ENCODE assay signal across 10 cellular contexts in genomic region chr5:169945831-169946261, GRCh38. TPM values are rescaled to one million over a fixed set of nuclear protein-coding genes. Genes with fewer than 3 reads are reported as not detected.
DNase-seq lines count a peak whose midpoint lies in the region; ATAC-seq and TF ChIP-seq lines count a peak whose summit lies in the region.
"Had no signal": no experiment of that assay in that cellular context is flagged by ENCODE, and none has a peak within 500 bp of the region (broad histone marks: within the 10 kb centered on the region; RNA-seq: fewer than 3 reads in every experiment).

No MANE protein-coding gene starts in this region.

- DNase-seq in H7 (peak; percentile 32), adipocyte (ENCODE audit: low read depth) (peak; percentile 73), left ventricle myocardium superior (peak; percentile 41), sigmoid colon (peak; percentile 66), GM13976 (ENCODE audit: low spot score) (no peak), 8988T (no peak), DMS 273 (lab: John Stamatoyannopoulos, UW; ENCODE audit: unreplicated experiment) (no peak)

- TF ChIP-seq POLR2A in sigmoid colon (IDR thresholded peaks at IDR 0.05): no peak

- TF ChIP-seq CTCF in sigmoid colon (IDR thresholded peaks at IDR 0.05) (no peak), GM13976 (IDR thresholded peaks at IDR 0.05; ENCODE audit: borderline replicate concordance, control extremely low read depth, extremely low read depth, insufficient read depth, missing control alignments) (no peak)

- H3K9ac ChIP-seq in adipocyte (ENCODE audit: low read length): peak overlapping the region; percentile 73

- H3K4me3 ChIP-seq in H7 (ENCODE audit: insufficient read depth, low read depth, low read length): no peak overlapping the region
- peak overlapping the region; percentile 33 for H3K4me3 ChIP-seq in adipocyte (ENCODE audit: low read length)
- H3K4me3 ChIP-seq in sigmoid colon: no peak overlapping the region
- H3K4me3 ChIP-seq: tibial nerve had no signal

- no peaks in the 10 kb centered on the region for H3K9me3 ChIP-seq in adipocyte (ENCODE audit: control insufficient read depth, low read length)
- no peaks in the 10 kb centered on the region for H3K9me3 ChIP-seq in sigmoid colon
- H3K9me3 ChIP-seq: tibial nerve had no signal

- no peak for TF ChIP-seq EP300 in sigmoid colon (IDR thresholded peaks at IDR 0.05)

- in situ Hi-C loops in GM13976 (cut with MboI; ENCODE audit: low sequenced_read_pairs, unreplicated experiment): no loop called here

- no peaks in the 10 kb centered on the region for H3K27me3 ChIP-seq in H7 (ENCODE audit: control insufficient read depth, insufficient read depth, low read length)
- H3K27me3 ChIP-seq in adipocyte (replicated peaks; ENCODE audit: control insufficient read depth, insufficient read depth, low read length): no peaks in the 10 kb centered on the region
- H3K27me3 ChIP-seq in sigmoid colon: no peaks in the 10 kb centered on the region
- H3K27me3 ChIP-seq: tibial nerve had no signal

- intact Hi-C loops in left ventricle myocardium superior (cut with micrococcal nuclease): no loop called here
- intact Hi-C loops in sigmoid colon (cut with DNase I): no loop called here

- ATAC-seq in left ventricle myocardium superior (peak; percentile 86), HG03457 (IDR thresholded peaks at IDR 0.05; ENCODE audit: unreplicated experiment) (no peak)

- WGBS in sigmoid colon, 2 donors: 20 to 40% methylated on average over 3 of the region's 3 CpGs

- H3K4me1 ChIP-seq in adipocyte (ENCODE audit: control insufficient read depth, insufficient read depth, low read length) (peaks cover 37% of the 10 kb centered on the region), sigmoid colon (no peaks in the 10 kb centered on the region)

- H3K36me3 ChIP-seq in H7 (replicated peaks; ENCODE audit: control insufficient read depth, insufficient read depth, low read length): no peaks in the 10 kb centered on the region
- no peaks in the 10 kb centered on the region for H3K36me3 ChIP-seq in adipocyte (ENCODE audit: control insufficient read depth, insufficient read depth, low read length, severe bottlenecking)
- H3K36me3 ChIP-seq in sigmoid colon: no peaks in the 10 kb centered on the region
- H3K36me3 ChIP-seq: tibial nerve had no signal

- no peak overlapping the region for H3K27ac ChIP-seq in sigmoid colon

RNA-seq across cellular contexts. Expression of gene INSYN2B, which starts 34.4 kb away (rescaled TPM):
- total RNA-seq in H7 (2014; rRNA removed; shearing (Covaris generic)): not detected in 2 replicates
- total RNA-seq in left ventricle myocardium superior (0.50 TPM), sigmoid colon (under 1 TPM in 3 of 4 donors, not detected in 1; under 0.01 to 0.27 (median 0.16) TPM)
- polyA plus RNA-seq in sigmoid colon: under 1 TPM in 1 of 3 donors, not detected in 2; 0.03 TPM
- total RNA-seq: T-helper 1 cell treated with Interleukin-12 subunit alpha and Interleukin-12 subunit beta and Interleukin-4 antibody, amounts not matched to agents 30 ng/mL and 1 ng/mL, for 36 hours had no signal

Comparison
In these comparisons a context has a peak if more than half of its experiments do, and no peak if none do; other contexts are left out.
1. DNase-seq: peak in H7 (single experiment), adipocyte (single experiment), left ventricle myocardium superior (single experiment) and sigmoid colon (single experiment); none in GM13976 (single experiment), 8988T (single experiment) and DMS 273 (single experiment).